In genomic region chrX:68837119-68837518, GRCh38 we compare ENCODE assay signal across 25 cellular contexts.
"Had no signal": no experiment of that assay in that cellular context is flagged by ENCODE, and none has a peak within 500 bp of the region (broad histone marks: within the 10 kb centered on the region; RNA-seq: fewer than 3 reads in every experiment).

No MANE protein-coding gene starts in this region.

- H3K27me3 ChIP-seq: adrenal gland, cardiac muscle cell, spleen, tibial artery had no signal

- H3K4me3 ChIP-seq: adrenal gland, cardiac muscle cell, left ventricle myocardium inferior, spleen, tibial artery had no signal

- ATAC-seq: activated CD8-positive, alpha-beta T cell treated with anti-CD3 and anti-CD28 coated beads, Interleukin-2, amount 10 ng/mL, durations not matched to agents 7 days and 5 days; activated T-helper 17 cell treated with anti-CD3 and anti-CD28 coated beads, Interleukin-2, amount 50 U/mL, for 72 hours; esophagus mucosa; SK-N-SH treated with all-trans-retinoic acid at 6 μM for 48 hours had no signal

- H3K9me3 ChIP-seq: adrenal gland, left ventricle myocardium inferior, spleen, tibial artery had no signal

- H3K27ac ChIP-seq: adrenal gland, cardiac muscle cell, left ventricle myocardium inferior, spleen, tibial artery, WERI-Rb-1 had no signal

- H3K4me3 Mint-ChIP-seq: activated CD4-positive, alpha-beta T cell treated with anti-CD3 and anti-CD28 coated beads, Interleukin-2, amount 10 ng/mL, durations not matched to agents 7 days and 5 days; activated CD8-positive, alpha-beta T cell treated with anti-CD3 and anti-CD28 coated beads, Interleukin-2, amount 10 ng/mL, durations not matched to agents 7 days and 5 days; activated naive CD8-positive, alpha-beta T cell; activated T-cell treated with anti-CD3 and anti-CD28 coated beads, Interleukin-2, amount 50 U/mL, for 24 hours; activated T-helper 17 cell treated with anti-CD3 and anti-CD28 coated beads, Interleukin-2, amount 50 U/mL, for 72 hours; stimulated activated naive CD8-positive, alpha-beta T cell treated with anti-CD3 and anti-CD28 coated beads, Interleukin-15, Interleukin-2, amounts not matched to agents 100 ng/mL and 50 ng/mL, for 24 hours had no signal

- H3K4me1 ChIP-seq: adrenal gland had no signal

- DNase-seq: activated CD4-positive, alpha-beta T cell treated with anti-CD3 and anti-CD28 coated beads, Interleukin-2, amount 10 ng/mL, durations not matched to agents 7 days and 5 days; activated CD4-positive, CD25-positive, alpha-beta regulatory T cell treated with anti-CD3 and anti-CD28 coated beads, Interleukin-2, amount 50 U/mL, for 72 hours; activated CD8-positive, alpha-beta memory T cell treated with anti-CD3 and anti-CD28 coated beads, Interleukin-2, amount 50 U/mL, for 4 hours; activated CD8-positive, alpha-beta T cell treated with anti-CD3 and anti-CD28 coated beads, Interleukin-2, amount 10 ng/mL, durations not matched to agents 7 days and 5 days; activated naive CD4-positive, alpha-beta T cell; dermis blood vessel endothelial cell; effector CD8-positive, alpha-beta T cell; glutamatergic neuron; hippocampal formation; left ventricle myocardium inferior; mammary epithelial cell; retina; spleen; stimulated activated CD4-positive, alpha-beta T cell treated with anti-CD3 and anti-CD28 coated beads, Interleukin-4, amount 100 ng/mL, for 1 hour; WERI-Rb-1 had no signal

- H3K36me3 ChIP-seq: WERI-Rb-1 had no signal

- H3K9me3 Mint-ChIP-seq: activated CD4-positive, alpha-beta T cell treated with anti-CD3 and anti-CD28 coated beads, Interleukin-2, amount 10 ng/mL, durations not matched to agents 7 days and 5 days; activated T-cell treated with anti-CD3 and anti-CD28 coated beads, Interleukin-2, amount 50 U/mL, for 24 hours; activated T-helper 17 cell treated with anti-CD3 and anti-CD28 coated beads, Interleukin-2, amount 50 U/mL, for 72 hours; stimulated activated naive CD8-positive, alpha-beta T cell treated with anti-CD3 and anti-CD28 coated beads, Interleukin-15, Interleukin-2, amounts not matched to agents 100 ng/mL and 50 ng/mL, for 24 hours had no signal

- H3K27me3 Mint-ChIP-seq: activated CD4-positive, alpha-beta T cell treated with anti-CD3 and anti-CD28 coated beads, Interleukin-2, amount 10 ng/mL, durations not matched to agents 7 days and 5 days; activated naive CD8-positive, alpha-beta T cell; activated T-helper 17 cell treated with anti-CD3 and anti-CD28 coated beads, Interleukin-2, amount 50 U/mL, for 72 hours; progenitor cell of endocrine pancreas; stimulated activated naive CD8-positive, alpha-beta T cell treated with anti-CD3 and anti-CD28 coated beads, Interleukin-15, Interleukin-2, amounts not matched to agents 100 ng/mL and 50 ng/mL, for 24 hours had no signal

- H3K27ac Mint-ChIP-seq: activated CD4-positive, alpha-beta T cell treated with anti-CD3 and anti-CD28 coated beads, Interleukin-2, amount 10 ng/mL, durations not matched to agents 7 days and 5 days; activated CD8-positive, alpha-beta T cell treated with anti-CD3 and anti-CD28 coated beads, Interleukin-2, amount 10 ng/mL, durations not matched to agents 7 days and 5 days; activated naive CD8-positive, alpha-beta T cell; activated T-cell treated with anti-CD3 and anti-CD28 coated beads, Interleukin-2, amount 50 U/mL, for 24 hours; activated T-helper 17 cell treated with anti-CD3 and anti-CD28 coated beads, Interleukin-2, amount 50 U/mL, for 72 hours; progenitor cell of endocrine pancreas; stimulated activated naive CD8-positive, alpha-beta T cell treated with anti-CD3 and anti-CD28 coated beads, Interleukin-15, Interleukin-2, amounts not matched to agents 100 ng/mL and 50 ng/mL, for 24 hours had no signal
